Comparison of ENCODE assay signal across 8 cellular contexts in genomic region chr2:210617732-210618330, GRCh38.
DNase-seq lines count a peak whose midpoint lies in the region; ATAC-seq and TF ChIP-seq lines count a peak whose summit lies in the region.

No MANE protein-coding gene starts in this region.

- H3K27me3 ChIP-seq in breast epithelium (no peaks in the 10 kb centered on the region), vagina (no peaks in the 10 kb centered on the region)

- H3K27me3 Mint-ChIP-seq in MCF 10A (ENCODE audit: insufficient read depth, unreplicated experiment): no peaks in the 10 kb centered on the region

- POLR2A ChIA-PET in MCF 10A (lab: Yijun Ruan, JAX): no interaction called here

- peak; percentile 84 for ATAC-seq in HG02759 (IDR thresholded peaks at IDR 0.05; ENCODE audit: unreplicated experiment)

- H3K27ac ChIP-seq in breast epithelium: no peak overlapping the region
- H3K27ac ChIP-seq in vagina: no peak overlapping the region

- no peaks in the 10 kb centered on the region for H3K36me3 ChIP-seq in breast epithelium
- no peaks in the 10 kb centered on the region for H3K36me3 ChIP-seq in vagina

- H3K9me3 Mint-ChIP-seq in MCF 10A (ENCODE audit: unreplicated experiment): no peaks in the 10 kb centered on the region

- DNase-seq in MCF 10A (ENCODE audit: unreplicated experiment) (peak; percentile 56), breast epithelium (ENCODE audit: low spot score in 2 of 2) (no peak), NCI-H1105 treated with DMSO at 0.1 percent for 48 hours (lab: John Stamatoyannopoulos, UW) (peak; percentile 68), SW480 (ENCODE audit: low spot score) (peak; percentile 52), hippocampal formation (lab: John Stamatoyannopoulos, UW) (peak; percentile 14 to 80), vagina (ENCODE audit: extremely low spot score in 2 of 2) (no peak), NK-92 (lab: John Stamatoyannopoulos, UW; ENCODE audit: unreplicated experiment) (no peak)

- peak; percentile 70 for TF ChIP-seq CTCF in MCF 10A (IDR thresholded peaks at IDR 0.05; ENCODE audit: unreplicated experiment)
- peak in 1 of 3 donors; percentile 42 for TF ChIP-seq CTCF in breast epithelium (IDR thresholded peaks at IDR 0.05)
- TF ChIP-seq CTCF in vagina (IDR thresholded peaks at IDR 0.05): no peak

- H3K4me3 Mint-ChIP-seq in MCF 10A (ENCODE audit: unreplicated experiment): no peak overlapping the region

- no peaks in the 10 kb centered on the region for H3K36me3 Mint-ChIP-seq in MCF 10A (ENCODE audit: insufficient read depth, unreplicated experiment)

- no TSS peak for BruUV-seq in MCF 10A (replicated peaks; lab: Mats Ljungman, UMichigan)

- TF ChIP-seq POLR2A in breast epithelium (IDR thresholded peaks at IDR 0.05): no peak
- TF ChIP-seq POLR2A in vagina (IDR thresholded peaks at IDR 0.05): no peak

- H3K4me3 ChIP-seq in breast epithelium: no peak overlapping the region
- no peak overlapping the region for H3K4me3 ChIP-seq in vagina

- H3K9me3 ChIP-seq in breast epithelium (no peaks in the 10 kb centered on the region), vagina (no peaks in the 10 kb centered on the region)

- intact Hi-C loops in MCF 10A (cut with micrococcal nuclease): loop anchor here (1.0 to 2.0 kb wide), 3 partner anchors 417 to 541 kb away; no protein-coding TSS in a partner anchor
- intact Hi-C loops in breast epithelium (cut with DNase I; ENCODE audit: low total_unique reads): no loop called here
- intact Hi-C loops in vagina (cut with DNase I): no loop called here

- H3K27ac Mint-ChIP-seq in MCF 10A (ENCODE audit: low read depth, unreplicated experiment): no peak overlapping the region

- CTCF ChIA-PET in MCF 10A (lab: Yijun Ruan, JAX): interaction anchor here (0.6 to 2.6 kb wide), 13 partner anchors 10 to 476 kb away, joined by 3 to 13 read pairs (median 4); no protein-coding TSS in a partner anchor

- no peaks in the 10 kb centered on the region for H3K4me1 Mint-ChIP-seq in MCF 10A (ENCODE audit: insufficient read depth, unreplicated experiment)

- no peaks in the 10 kb centered on the region for H3K4me1 ChIP-seq in breast epithelium
- H3K4me1 ChIP-seq in vagina: no peaks in the 10 kb centered on the region

Comparison
In these comparisons a context has a peak if more than half of its experiments do, and no peak if none do; other contexts are left out.
1. DNase-seq: peak in MCF 10A (single experiment), NCI-H1105 treated with DMSO at 0.1 percent for 48 hours (single experiment), SW480 (single experiment) and hippocampal formation (2 of 2); none in breast epithelium (0 of 2), vagina (0 of 2) and NK-92 (single experiment).